Comparison of ENCODE assay signal across 27 cellular contexts in the genomic region with DNA sequence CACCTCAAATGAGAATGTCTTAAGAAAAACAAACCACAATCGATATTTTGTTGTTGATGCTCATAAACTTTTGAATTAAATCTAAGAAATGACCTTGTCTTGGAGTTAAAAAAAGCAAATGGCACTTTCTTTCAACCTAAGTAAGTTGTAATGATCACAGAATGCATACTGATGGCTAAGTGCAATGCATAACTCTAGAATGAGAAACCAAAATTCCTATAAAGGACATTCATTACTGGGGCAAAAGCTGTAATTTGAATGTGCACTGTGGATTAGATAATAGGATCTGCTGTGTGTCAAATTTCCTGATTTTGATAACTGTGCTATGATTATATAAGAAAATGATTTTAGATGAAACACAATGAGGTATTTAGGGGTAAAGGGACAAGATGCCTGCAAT. TPM values are rescaled to one million over a fixed set of nuclear protein-coding genes. Genes with fewer than 3 reads are reported as not detected.
DNase-seq lines count a peak whose midpoint lies in the region; ATAC-seq, FAIRE-seq and TF ChIP-seq lines count a peak whose summit lies in the region.
"Had no signal": no experiment of that assay in that cellular context is flagged by ENCODE, and none has a peak within 500 bp of the region (broad histone marks: within the 10 kb centered on the region; RNA-seq: fewer than 3 reads in every experiment).

No MANE protein-coding gene starts in this region.

- no peak for TF ChIP-seq RAD21 in HepG2 (CRISPR knock-in tag; IDR thresholded peaks at IDR 0.05)

- H3K4me1 ChIP-seq in HepG2 (ENCODE audit: insufficient read depth, low read length), result peaks cover 100% of the 10 kb centered on the region

- no peak overlapping the region for H2AFZ ChIP-seq in HepG2 (ENCODE audit: low read length)
- H2AFZ ChIP-seq: GM23338 had no signal

- DNase-seq in activated CD4-positive, alpha-beta T cell treated with anti-CD3 and anti-CD28 coated beads for 36 hours, result no peak
- no peak for DNase-seq in activated CD4-positive, alpha-beta T cell treated with anti-CD3 and anti-CD28 coated beads, Interleukin-2, amount 10 ng/mL, durations not matched to agents 7 days and 5 days
- DNase-seq in CD14-positive monocyte (ENCODE audit: low spot score), result no peak
- no peak for DNase-seq in HepG2 (ENCODE audit: low spot score)
- no peak for DNase-seq in NCI-H146 (lab: John Stamatoyannopoulos, UW)
- DNase-seq: amygdala, dermis blood vessel endothelial cell, foreskin keratinocyte, NCI-H1048, NCI-H345, SIG-M5 had no signal

- no peaks in the 10 kb centered on the region for H3K27me3 ChIP-seq in HepG2 (ENCODE audit: control insufficient read depth in 1 of 2, insufficient read depth in 2 of 2, low read length in 2 of 2)
- H3K27me3 ChIP-seq: cardiac muscle cell, foreskin keratinocyte, vagina had no signal

- H3K4me3 ChIP-seq in HepG2 (replicated peaks in 1 of 3; ENCODE audit: insufficient read depth in 1 of 3, low read depth in 2 of 3, low read length in 3 of 3), result no peak overlapping the region
- H3K4me3 ChIP-seq: cardiac muscle cell, GM23338, lung, vagina had no signal

- TF ChIP-seq POLR2A in HepG2 (IDR thresholded peaks at IDR 0.05; ENCODE audit: insufficient read depth in 1 of 2, low read depth in 2 of 2, low read length in 2 of 2), result no peak

- H3K36me3 ChIP-seq in HepG2 (replicated peaks in 1 of 2; ENCODE audit: control insufficient read depth in 1 of 2, insufficient read depth in 2 of 2, low read length in 2 of 2), result peaks cover 6 to 51% of the 10 kb centered on the region in 2 experiments
- H3K36me3 ChIP-seq: cardiac muscle cell, vagina had no signal

- peaks cover 91% of the 10 kb centered on the region for H3K4me1 Mint-ChIP-seq in activated CD4-positive, alpha-beta T cell treated with anti-CD3 and anti-CD28 coated beads for 36 hours
- H3K4me1 Mint-ChIP-seq in activated CD4-positive, alpha-beta T cell treated with anti-CD3 and anti-CD28 coated beads, Interleukin-2, amount 10 ng/mL, durations not matched to agents 7 days and 5 days, result peaks cover 69% of the 10 kb centered on the region
- H3K4me1 Mint-ChIP-seq in CD14-positive monocyte, result peaks cover 58% of the 10 kb centered on the region

- BruUV-seq in HepG2 (replicated peaks; lab: Mats Ljungman, UMichigan), result no TSS peak

- no peak for FAIRE-seq in HepG2 (lab: Jason Lieb, UNC)
- FAIRE-seq: keratinocyte had no signal

- POLR2A ChIA-PET in activated CD4-positive, alpha-beta T cell treated with anti-CD3 and anti-CD28 coated beads for 36 hours (lab: Charles Lee), result no interaction called here
- POLR2A ChIA-PET in activated CD4-positive, alpha-beta T cell treated with anti-CD3 and anti-CD28 coated beads, Interleukin-2, amount 10 ng/mL, durations not matched to agents 7 days and 5 days (lab: Charles Lee), result no interaction called here
- POLR2A ChIA-PET in HepG2 (lab: Yijun Ruan, JAX), result interaction anchor here (1.3 to 3.5 kb wide), 3 partner anchors 11 to 19 kb away, joined by 3 to 32 read pairs (median 10); a partner anchor contains a TSS

- H3K9ac ChIP-seq in HepG2 (ENCODE audit: insufficient read depth, low read depth, low read length), result no peak overlapping the region
- H3K9ac ChIP-seq: KMS-11 had no signal

- in situ Hi-C loops in HepG2 (cut with HindIII; ENCODE audit: extremely low pct_ligation_motif_present, low pct_unique_long_range_greater_than_20kb), result no loop called here

- WGBS in HepG2 (ENCODE audit: low lambda C conversion rate), result 44% methylated on average over 1 of the region's 1 CpG

- TF ChIP-seq CTCF in CD14-positive monocyte (IDR thresholded peaks at IDR 0.05), result no peak
- no peak for TF ChIP-seq CTCF in VCaP (conservative IDR thresholded peaks at IDR 0.05)
- no peak for TF ChIP-seq CTCF in HepG2 (CRISPR knock-in tag; IDR thresholded peaks at IDR 0.05)

- CTCF ChIA-PET in activated CD4-positive, alpha-beta T cell treated with anti-CD3 and anti-CD28 coated beads for 36 hours (lab: Charles Lee), result no interaction called here
- CTCF ChIA-PET in activated CD4-positive, alpha-beta T cell treated with anti-CD3 and anti-CD28 coated beads, Interleukin-2, amount 10 ng/mL, durations not matched to agents 7 days and 5 days (lab: Charles Lee), result interaction anchor here (1.0 to 2.2 kb wide), 2 partner anchors 10 to 15 kb away, joined by 3 to 6 read pairs; a partner anchor contains a TSS
- CTCF ChIA-PET in HepG2 (lab: Yijun Ruan, JAX; ENCODE audit: low intra/inter-chr PET ratio, low total read pairs), result no interaction called here

- H3K9me3 ChIP-seq in HepG2 (ENCODE audit: low read length), result no peaks in the 10 kb centered on the region
- H3K9me3 ChIP-seq: vagina had no signal

- peak overlapping the region; percentile 72 for H3K27ac Mint-ChIP-seq in activated CD4-positive, alpha-beta T cell treated with anti-CD3 and anti-CD28 coated beads for 36 hours
- no peak overlapping the region for H3K27ac Mint-ChIP-seq in activated CD4-positive, alpha-beta T cell treated with anti-CD3 and anti-CD28 coated beads, Interleukin-2, amount 10 ng/mL, durations not matched to agents 7 days and 5 days
- H3K27ac Mint-ChIP-seq in CD14-positive monocyte, result peak overlapping the region in 4 of 7 donors; percentile 14 to 85 (median 65)
- H3K27ac Mint-ChIP-seq: GM23338 had no signal

- intact Hi-C loops in activated CD4-positive, alpha-beta T cell treated with anti-CD3 and anti-CD28 coated beads for 36 hours (cut with DNase I, micrococcal nuclease), result no loop called here
- intact Hi-C loops in CD14-positive monocyte (cut with micrococcal nuclease), result no loop called here
- intact Hi-C loops in HepG2 (cut with micrococcal nuclease; ENCODE audit: unreplicated experiment), result no loop called here

- no peaks in the 10 kb centered on the region for H3K27me3 Mint-ChIP-seq in activated CD4-positive, alpha-beta T cell treated with anti-CD3 and anti-CD28 coated beads for 36 hours
- H3K27me3 Mint-ChIP-seq in activated CD4-positive, alpha-beta T cell treated with anti-CD3 and anti-CD28 coated beads, Interleukin-2, amount 10 ng/mL, durations not matched to agents 7 days and 5 days, result no peaks in the 10 kb centered on the region
- peaks cover 0 to 2% (median 0%) of the 10 kb centered on the region in 3 donors for H3K27me3 Mint-ChIP-seq in CD14-positive monocyte (ENCODE audit: low read depth in 3 of 3)

- ATAC-seq in activated CD4-positive, alpha-beta T cell treated with anti-CD3 and anti-CD28 coated beads for 36 hours, result no peak
- ATAC-seq in HepG2 (no peak), GM19324 (IDR thresholded peaks at IDR 0.05; ENCODE audit: low FRiP score, unreplicated experiment) (no peak), GM21526 (IDR thresholded peaks at IDR 0.05; ENCODE audit: low FRiP score, unreplicated experiment) (no peak)
- ATAC-seq: foreskin keratinocyte, GM23338, PC-3 had no signal

- H3K36me3 Mint-ChIP-seq in activated CD4-positive, alpha-beta T cell treated with anti-CD3 and anti-CD28 coated beads for 36 hours (ENCODE audit: low read depth), result peaks cover 83% of the 10 kb centered on the region
- H3K36me3 Mint-ChIP-seq in activated CD4-positive, alpha-beta T cell treated with anti-CD3 and anti-CD28 coated beads, Interleukin-2, amount 10 ng/mL, durations not matched to agents 7 days and 5 days (ENCODE audit: low read depth), result peaks cover 35% of the 10 kb centered on the region
- H3K36me3 Mint-ChIP-seq in CD14-positive monocyte, result peaks cover 15 to 26% of the 10 kb centered on the region in 2 donors

- no peak overlapping the region for H3K4me3 Mint-ChIP-seq in activated CD4-positive, alpha-beta T cell treated with anti-CD3 and anti-CD28 coated beads for 36 hours
- no peak overlapping the region for H3K4me3 Mint-ChIP-seq in activated CD4-positive, alpha-beta T cell treated with anti-CD3 and anti-CD28 coated beads, Interleukin-2, amount 10 ng/mL, durations not matched to agents 7 days and 5 days
- H3K4me3 Mint-ChIP-seq in CD14-positive monocyte, result no peak overlapping the region
- H3K4me3 Mint-ChIP-seq: GM23338 had no signal

- peaks cover 98% of the 10 kb centered on the region for H3K79me2 ChIP-seq in HepG2 (ENCODE audit: insufficient read depth, low read length)

- peaks cover 91% of the 10 kb centered on the region for H4K20me1 ChIP-seq in HepG2 (ENCODE audit: insufficient read depth, low read length)

- H3K4me2 ChIP-seq in HepG2 (ENCODE audit: low read depth, low read length), result peak overlapping the region; percentile 19
- H3K4me2 ChIP-seq: GM23338, KMS-11 had no signal

- TF ChIP-seq EP300 in HepG2 (IDR thresholded peaks at IDR 0.05; ENCODE audit: low read depth in 2 of 2, low read length in 2 of 2) (no peak), HepG2 (CRISPR knock-in tag; IDR thresholded peaks at IDR 0.05; ENCODE audit: borderline replicate concordance) (no peak)

- H3K9me3 Mint-ChIP-seq in activated CD4-positive, alpha-beta T cell treated with anti-CD3 and anti-CD28 coated beads for 36 hours (ENCODE audit: low read depth), result no peaks in the 10 kb centered on the region
- no peaks in the 10 kb centered on the region for H3K9me3 Mint-ChIP-seq in activated CD4-positive, alpha-beta T cell treated with anti-CD3 and anti-CD28 coated beads, Interleukin-2, amount 10 ng/mL, durations not matched to agents 7 days and 5 days
- no peaks in the 10 kb centered on the region for H3K9me3 Mint-ChIP-seq in CD14-positive monocyte
- H3K9me3 Mint-ChIP-seq: activated T-helper 2 cell treated with anti-CD3 and anti-CD28 coated beads, Interferon-gamma antibody, Interleukin-2, Interleukin-4, amounts not matched to agents 10 μg/mL and 5 μg/mL and 100 μg/mL, durations not matched to agents 14 hours and 24 hours and 36 hours; GM23338 had no signal

- peak overlapping the region; percentile 78 for H3K27ac ChIP-seq in VCaP
- H3K27ac ChIP-seq in HepG2 (ENCODE audit: extremely low read length, insufficient read depth, low read length), result peak overlapping the region; percentile 46
- H3K27ac ChIP-seq: cardiac muscle cell, foreskin keratinocyte, KMS-11 had no signal

RNA-seq across cellular contexts. Expression of a gene that starts 14.3 kb away (rescaled TPM):
- total RNA-seq in activated CD4-positive, alpha-beta T cell treated with anti-CD3 and anti-CD28 coated beads for 36 hours, result 100 to 1,000 TPM in 1 of 2 experiments, 10 to 100 TPM in 1; 85.7 to 154 TPM
- 10 to 100 TPM; 30.9 to 40.8 TPM for total RNA-seq in activated CD4-positive, alpha-beta T cell treated with anti-CD3 and anti-CD28 coated beads, Interleukin-2, amount 10 ng/mL, durations not matched to agents 7 days and 5 days
- polyA plus RNA-seq in CD14-positive monocyte (10 to 100 TPM; 24.6 to 43.5 TPM), HepG2 (2011; rRNA removed) (117 and 140 TPM in 2 replicates)
- total RNA-seq in HepG2 (2016; rRNA removed; fragmentation: Illumina TruSeq; extraction: Trizol), result 71.8 and 79.5 TPM in 2 replicates
- total RNA-seq in HepG2 (2016; cell fraction: cytosol; rRNA removed; fragmentation: Illumina TruSeq; extraction: Trizol; ENCODE audit: low read depth), result 41.9 and 49.0 TPM in 2 replicates
- total RNA-seq in HepG2 (2016; cell fraction: insoluble cytoplasmic fraction; rRNA removed; fragmentation: Illumina TruSeq; extraction: Trizol), result 64.5 and 73.0 TPM in 2 replicates
- total RNA-seq in HepG2 (2016; cell fraction: membrane; rRNA removed; fragmentation: Illumina TruSeq; extraction: Trizol), result 102 and 124 TPM in 2 replicates
- total RNA-seq in HepG2 (2016; cell fraction: nucleus; rRNA removed; fragmentation: Illumina TruSeq; extraction: Trizol), result 38.0 and 42.7 TPM in 2 replicates
- 63.7 and 115 TPM in 2 replicates for polyA plus RNA-seq in HepG2 (2011; cell fraction: cytosol; rRNA removed)
- polyA plus RNA-seq in HepG2 (2011; cell fraction: nucleus; rRNA removed), result 132 and 149 TPM in 2 replicates
- 62.2 and 69.8 TPM in 2 replicates for polyA plus RNA-seq in HepG2 (2012)
- polyA plus RNA-seq in HepG2 (2016; cell fraction: cytosol; fragmentation: Illumina TruSeq; extraction: Trizol; ENCODE audit: low read depth), result 51.8 and 68.8 TPM in 2 replicates
- polyA plus RNA-seq in HepG2 (2016; cell fraction: insoluble cytoplasmic fraction; fragmentation: Illumina TruSeq; extraction: Trizol; ENCODE audit: low read depth), result 103 and 110 TPM in 2 replicates
- 106 and 126 TPM in 2 replicates for polyA plus RNA-seq in HepG2 (2016; cell fraction: membrane; fragmentation: Illumina TruSeq; extraction: Trizol; ENCODE audit: low read depth)
- 70.3 and 71.0 TPM in 2 replicates for polyA plus RNA-seq in HepG2 (2016; cell fraction: nucleus; fragmentation: Illumina TruSeq; extraction: Trizol; ENCODE audit: insufficient read depth, low read depth)
- 134 and 280 TPM in 2 replicates for polyA minus RNA-seq in HepG2 (2011; rRNA and poly(A)+ RNA removed; ENCODE audit: low replicate concordance)
- polyA minus RNA-seq in HepG2 (2011; cell fraction: cytosol; rRNA and poly(A)+ RNA removed), result 79.8 and 91.3 TPM in 2 replicates
- polyA minus RNA-seq in HepG2 (2011; cell fraction: nucleus; rRNA and poly(A)+ RNA removed), result 24.6 and 28.0 TPM in 2 replicates

RNA-seq across cellular contexts. Expression of a gene that starts 44.9 kb away (rescaled TPM):
- under 1 TPM in 1 of 2 experiments, not detected in 1; 0.58 TPM for total RNA-seq in activated CD4-positive, alpha-beta T cell treated with anti-CD3 and anti-CD28 coated beads for 36 hours
- total RNA-seq in activated CD4-positive, alpha-beta T cell treated with anti-CD3 and anti-CD28 coated beads, Interleukin-2, amount 10 ng/mL, durations not matched to agents 7 days and 5 days, result under 1 TPM; 0.50 to 0.81 TPM
- polyA plus RNA-seq in CD14-positive monocyte (not detected), HepG2 (2011; rRNA removed) (0.03 TPM in 1 of 2 replicates, not detected in the other)
- total RNA-seq in HepG2 (2016; rRNA removed; fragmentation: Illumina TruSeq; extraction: Trizol), result not detected in 2 replicates
- 0.18 TPM in 1 of 2 replicates, not detected in the other for total RNA-seq in HepG2 (2016; cell fraction: cytosol; rRNA removed; fragmentation: Illumina TruSeq; extraction: Trizol; ENCODE audit: low read depth)
- total RNA-seq in HepG2 (2016; cell fraction: insoluble cytoplasmic fraction; rRNA removed; fragmentation: Illumina TruSeq; extraction: Trizol), result 0.09 TPM in 1 of 2 replicates, not detected in the other
- total RNA-seq in HepG2 (2016; cell fraction: membrane; rRNA removed; fragmentation: Illumina TruSeq; extraction: Trizol), result 0.15 TPM in 1 of 2 replicates, not detected in the other
- total RNA-seq in HepG2 (2016; cell fraction: nucleus; rRNA removed; fragmentation: Illumina TruSeq; extraction: Trizol), result 0.28 TPM in 1 of 2 replicates, not detected in the other
- 0.03 and 0.18 TPM in 2 replicates for polyA plus RNA-seq in HepG2 (2011; cell fraction: cytosol; rRNA removed)
- 0.10 and 0.48 TPM in 2 replicates for polyA plus RNA-seq in HepG2 (2011; cell fraction: nucleus; rRNA removed)
- 0.15 TPM in 1 of 2 replicates, not detected in the other for polyA plus RNA-seq in HepG2 (2012)
- polyA plus RNA-seq in HepG2 (2016; cell fraction: cytosol; fragmentation: Illumina TruSeq; extraction: Trizol; ENCODE audit: low read depth), result not detected in 2 replicates
- polyA plus RNA-seq in HepG2 (2016; cell fraction: insoluble cytoplasmic fraction; fragmentation: Illumina TruSeq; extraction: Trizol; ENCODE audit: low read depth), result not detected in 2 replicates
- polyA plus RNA-seq in HepG2 (2016; cell fraction: membrane; fragmentation: Illumina TruSeq; extraction: Trizol; ENCODE audit: low read depth), result not detected in 2 replicates
- not detected in 2 replicates for polyA plus RNA-seq in HepG2 (2016; cell fraction: nucleus; fragmentation: Illumina TruSeq; extraction: Trizol; ENCODE audit: insufficient read depth, low read depth)
- 0.09 and 0.32 TPM in 2 replicates for polyA minus RNA-seq in HepG2 (2011; rRNA and poly(A)+ RNA removed; ENCODE audit: low replicate concordance)
- 0.30 TPM in 1 of 2 replicates, not detected in the other for polyA minus RNA-seq in HepG2 (2011; cell fraction: cytosol; rRNA and poly(A)+ RNA removed)
- polyA minus RNA-seq in HepG2 (2011; cell fraction: nucleus; rRNA and poly(A)+ RNA removed), result 0.26 and 0.50 TPM in 2 replicates
- total RNA-seq: A172; cardiac muscle cell; dermis blood vessel endothelial cell; epithelial cell of proximal tubule; foreskin keratinocyte; G401; GM23338; PC-3; T-helper 1 cell treated with Interleukin-12 subunit alpha and Interleukin-12 subunit beta and Interleukin-4 antibody, amounts not matched to agents 30 ng/mL and 1 ng/mL, for 36 hours; vagina had no signal
- polyA plus RNA-seq: BJ, foreskin keratinocyte, lung had no signal
